In genomic region chr6:41706876-41707564, GRCh38 we compare ENCODE assay signal across 8 cellular contexts. TPM values are rescaled to one million over a fixed set of nuclear protein-coding genes. Genes with fewer than 3 reads are reported as not detected.
DNase-seq lines count a peak whose midpoint lies in the region; ATAC-seq, FAIRE-seq and TF ChIP-seq lines count a peak whose summit lies in the region.

No MANE protein-coding gene starts in this region.

- H3K36me3 Mint-ChIP-seq in naive B cell, result peaks cover 4 to 12% of the 10 kb centered on the region in 2 donors

- H3K27me3 ChIP-seq in small intestine (ENCODE audit: control insufficient read depth in 2 of 2, insufficient read depth in 2 of 2, low read length in 2 of 2), result no peaks in the 10 kb centered on the region
- H3K27me3 ChIP-seq in WERI-Rb-1 (ENCODE audit: insufficient read depth, low read depth, severe bottlenecking), result no peaks in the 10 kb centered on the region

- H3K27me3 Mint-ChIP-seq in naive B cell, result no peaks in the 10 kb centered on the region

- peak overlapping the region; percentile 97 to 99 (median 98) for H3K27ac Mint-ChIP-seq in naive B cell

- peak; percentile 45 for DNase-seq in Daoy (ENCODE audit: low read depth)
- peak; percentile 46 for DNase-seq in NCI-H69 (lab: John Stamatoyannopoulos, UW)
- DNase-seq in dermis blood vessel endothelial cell, result peak; percentile 10
- no peak for DNase-seq in naive B cell
- DNase-seq in small intestine, result no peak
- no peak for DNase-seq in iPS-NIHi7 (ENCODE audit: extremely low spot score)
- no peak for DNase-seq in WERI-Rb-1
- DNase-seq in dedifferentiated amniotic fluid mesenchymal stem cell (ENCODE audit: extremely low spot score), result no peak

- peak overlapping the region; percentile 74 to 95 (median 90) for H3K4me3 Mint-ChIP-seq in naive B cell

- no peak for TF ChIP-seq CTCF in WERI-Rb-1 (IDR thresholded peaks at IDR 0.05; ENCODE audit: low read depth, low read length)

- H3K36me3 ChIP-seq in small intestine (ENCODE audit: control insufficient read depth in 2 of 2, insufficient read depth in 2 of 2, low read length in 2 of 2) (no peaks in the 10 kb centered on the region), WERI-Rb-1 (no peaks in the 10 kb centered on the region)

- H3K4me1 Mint-ChIP-seq in naive B cell, result peaks cover 79 to 98% (median 88%) of the 10 kb centered on the region in 3 donors

- H3K9me3 Mint-ChIP-seq in naive B cell, result no peaks in the 10 kb centered on the region

- 70 to 87% (median 78%) methylated on average over 8 to 9 of the region's 9 CpGs for WGBS in small intestine, 3 donors

- no peaks in the 10 kb centered on the region for H3K4me1 ChIP-seq in small intestine (ENCODE audit: control insufficient read depth in 2 of 2, insufficient read depth in 1 of 2, low read depth in 1 of 2, low read length in 1 of 2)

- ATAC-seq in naive B cell (ENCODE audit: low read depth in 2 of 2), result no peak

- H3K4me3 ChIP-seq in small intestine (ENCODE audit: low read depth in 1 of 2, low read length in 2 of 2) (no peak overlapping the region), WERI-Rb-1 (ENCODE audit: low read depth, low read length) (no peak overlapping the region)

- H3K9me3 ChIP-seq in small intestine (ENCODE audit: control insufficient read depth, low read depth) (no peaks in the 10 kb centered on the region), WERI-Rb-1 (ENCODE audit: severe bottlenecking) (no peaks in the 10 kb centered on the region)

- FAIRE-seq in small intestine (lab: Jason Lieb, UNC), result no peak

- H3K27ac ChIP-seq in small intestine (ENCODE audit: low read depth in 1 of 2, low read length in 1 of 2) (peak overlapping the region in 1 of 2 donors; percentile 55), WERI-Rb-1 (no peak overlapping the region)

RNA-seq across cellular contexts. Expression of gene TFEB, which starts 28.4 kb away (rescaled TPM):
- 4.0 and 8.1 TPM in 2 replicates for total RNA-seq in Daoy (2014; rRNA removed; shearing (Covaris generic))
- 5.7 and 6.5 TPM in 2 replicates for total RNA-seq in dermis blood vessel endothelial cell
- polyA plus RNA-seq in naive B cell (ENCODE audit: low read depth in 6 of 6) (100 to 1,000 TPM in 1 of 6 donors, 10 to 100 TPM in 5; 52.3 to 145 (median 72.6) TPM), small intestine (10 to 100 TPM; 11.5 to 34.3 (median 19.9) TPM)

RNA-seq across cellular contexts. Expression of gene PGC, which starts 40.2 kb away (rescaled TPM):
- not detected in 2 replicates for total RNA-seq in Daoy (2014; rRNA removed; shearing (Covaris generic))
- total RNA-seq in dermis blood vessel endothelial cell, result not detected in 2 replicates
- polyA plus RNA-seq in naive B cell (ENCODE audit: low read depth in 6 of 6) (not detected), small intestine (10 to 100 TPM; 12.2 to 51.3 (median 13.9) TPM)

Comparison
In these comparisons a context has a peak if more than half of its experiments do, and no peak if none do; other contexts are left out.
1. DNase-seq: peak in Daoy (single experiment), NCI-H69 (single experiment) and dermis blood vessel endothelial cell (single experiment); none in naive B cell (single experiment), small intestine (single experiment), iPS-NIHi7 (single experiment), WERI-Rb-1 (single experiment) and dedifferentiated amniotic fluid mesenchymal stem cell (single experiment).